ENCODE assay signal across 13 cellular contexts in the genomic region with DNA sequence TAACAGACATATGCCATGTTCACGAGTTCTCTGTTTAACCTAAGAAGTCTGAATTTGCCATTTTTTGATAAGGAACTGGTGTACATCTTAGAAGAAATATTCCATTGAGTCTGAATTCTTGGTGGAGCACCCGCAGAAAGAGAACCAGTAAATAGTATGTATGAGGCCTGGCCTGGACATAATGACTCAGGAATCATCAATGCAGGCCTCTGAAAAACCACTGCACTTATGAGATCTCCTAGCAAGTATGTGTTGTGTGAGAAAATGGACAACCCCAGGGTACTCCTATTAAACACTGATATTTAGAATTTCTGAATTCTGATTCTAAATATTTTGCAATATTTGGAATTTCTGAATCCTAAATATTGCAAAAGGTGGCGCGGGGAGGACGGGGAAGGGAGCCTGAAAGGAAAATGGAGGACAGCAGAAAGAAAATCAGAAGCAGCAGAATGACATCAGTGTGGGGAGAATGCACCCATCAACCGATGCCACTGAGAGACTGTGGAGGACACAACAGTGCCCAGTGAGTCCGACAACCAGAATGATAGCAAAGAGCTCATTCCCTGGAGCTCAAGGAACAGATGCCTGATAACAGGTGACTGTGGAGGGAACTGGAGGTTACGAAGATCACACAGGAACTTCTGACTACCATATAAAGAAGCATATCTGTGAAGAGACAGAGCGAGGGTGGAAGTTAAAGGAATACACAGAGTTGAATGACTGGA.
A peak's percentile ranks its signal among the peaks of the same experiment; 100 is the strongest.
DNase-seq lines count a peak whose midpoint lies in the region; ATAC-seq and TF ChIP-seq lines count a peak whose summit lies in the region.
"Had no signal": no experiment of that assay in that cellular context is flagged by ENCODE, and none has a peak within 500 bp of the region (broad histone marks: within the 10 kb centered on the region; RNA-seq: fewer than 3 reads in every experiment).

No MANE protein-coding gene starts in this region.

- DNase-seq in EH (ENCODE audit: low read depth) (peak; percentile 83), RPMI7951 (ENCODE audit: low read depth) (peak; percentile 45), epithelial cell of proximal tubule (ENCODE audit: low read depth) (peak; percentile 18), osteoblast (ENCODE audit: insufficient read length, low spot score, missing footprints) (peak; percentile 91), NCI-H82 (lab: John Stamatoyannopoulos, UW) (no peak), adrenal gland (no peak), upper lobe of right lung (no peak)
- DNase-seq: anterior cingulate cortex; Kasumi-1; NCI-H2081 treated with DMSO at 0.1 percent for 48 hours; stimulated activated CD4-positive, alpha-beta T cell treated with anti-CD3 and anti-CD28 coated beads, Interleukin-2, amount 100 ng/mL, for 48 hours; stimulated activated naive CD4-positive, alpha-beta T cell treated with Interleukin-2 at 50 U/mL for 16 hours had no signal

- no peaks in the 10 kb centered on the region for H3K27me3 ChIP-seq in osteoblast (ENCODE audit: insufficient read depth, low read length)
- no peaks in the 10 kb centered on the region for H3K27me3 ChIP-seq in adrenal gland
- no peaks in the 10 kb centered on the region for H3K27me3 ChIP-seq in upper lobe of right lung

- intact Hi-C loops in adrenal gland (cut with DNase I) = no loop called here
- intact Hi-C loops in upper lobe of right lung (cut with DNase I) = no loop called here

- no peak overlapping the region for H3K4me3 ChIP-seq in epithelial cell of proximal tubule (ENCODE audit: low read depth, low read length)
- no peak overlapping the region for H3K4me3 ChIP-seq in osteoblast (ENCODE audit: insufficient read depth, low read length)
- no peak overlapping the region for H3K4me3 ChIP-seq in adrenal gland
- no peak overlapping the region for H3K4me3 ChIP-seq in upper lobe of right lung

- H3K4me1 ChIP-seq in osteoblast (ENCODE audit: insufficient read depth, low read length) = peaks cover 31% of the 10 kb centered on the region
- peaks cover 21 to 46% of the 10 kb centered on the region in 2 donors for H3K4me1 ChIP-seq in adrenal gland (replicated peaks in 1 of 2)
- peaks cover 18% of the 10 kb centered on the region for H3K4me1 ChIP-seq in upper lobe of right lung

- TF ChIP-seq POLR2A in adrenal gland (IDR thresholded peaks at IDR 0.05) = no peak

- peaks cover 86% of the 10 kb centered on the region for H3K79me2 ChIP-seq in osteoblast (ENCODE audit: insufficient read depth, low read length)

- peaks cover 14% of the 10 kb centered on the region for H4K20me1 ChIP-seq in osteoblast (ENCODE audit: insufficient read depth, low read length)

- TF ChIP-seq CTCF in epithelial cell of proximal tubule (conservative IDR thresholded peaks at IDR 0.05; ENCODE audit: low read depth, low read length) (no peak), osteoblast (IDR thresholded peaks at IDR 0.05; ENCODE audit: extremely low read depth, low read depth, low read length) (no peak), adrenal gland (IDR thresholded peaks at IDR 0.05) (no peak), upper lobe of right lung (IDR thresholded peaks at IDR 0.05) (no peak)

- peak overlapping the region; percentile 43 for H3K4me2 ChIP-seq in osteoblast (ENCODE audit: insufficient read depth, low read length)

- no peak overlapping the region for H2AFZ ChIP-seq in osteoblast (ENCODE audit: low read length)

- ATAC-seq in upper lobe of right lung = no peak
- ATAC-seq in HG03460 (IDR thresholded peaks at IDR 0.05; ENCODE audit: unreplicated experiment) = no peak

- 90 to 96% (median 95%) methylated on average over 9 of the region's 9 CpGs for WGBS in adrenal gland, 4 donors

- H3K36me3 ChIP-seq in osteoblast (ENCODE audit: insufficient read depth, low read length) = no peaks in the 10 kb centered on the region
- no peaks in the 10 kb centered on the region for H3K36me3 ChIP-seq in adrenal gland (replicated peaks in 1 of 2)
- H3K36me3 ChIP-seq in upper lobe of right lung = no peaks in the 10 kb centered on the region

- H3K27ac ChIP-seq in osteoblast (ENCODE audit: low read depth, low read length) = peak overlapping the region; percentile 71
- no peak overlapping the region for H3K27ac ChIP-seq in adrenal gland
- H3K27ac ChIP-seq in upper lobe of right lung = no peak overlapping the region

- H3K9me3 ChIP-seq in osteoblast (ENCODE audit: low read depth, low read length) = no peaks in the 10 kb centered on the region
- H3K9me3 ChIP-seq in adrenal gland (replicated peaks in 1 of 3) = no peaks in the 10 kb centered on the region
- H3K9me3 ChIP-seq in upper lobe of right lung = no peaks in the 10 kb centered on the region

Comparison
In these comparisons a context has a peak if more than half of its experiments do, and no peak if none do; other contexts are left out.
1. DNase-seq: peak in EH (single experiment), RPMI7951 (single experiment), epithelial cell of proximal tubule (single experiment) and osteoblast (single experiment); none in NCI-H82 (single experiment), adrenal gland (0 of 7) and upper lobe of right lung (single experiment).